In genomic region chr5:6551955-6552313, GRCh38 we compare ENCODE assay signal across 28 cellular contexts.
"Had no signal": no experiment of that assay in that cellular context is flagged by ENCODE, and none has a peak within 500 bp of the region (broad histone marks: within the 10 kb centered on the region; RNA-seq: fewer than 3 reads in every experiment).

No MANE protein-coding gene starts in this region.

- H3K4me3 ChIP-seq: body of pancreas, colonic mucosa, esophagus squamous epithelium had no signal

- H3K4me3 Mint-ChIP-seq: activated B cell treated with CpG ODN at 0.5 μM for 24 hours; activated CD4-positive, alpha-beta memory T cell treated with anti-CD3 and anti-CD28 coated beads for 36 hours; activated CD8-positive, alpha-beta memory T cell treated with anti-CD3 and anti-CD28 coated beads, Interleukin-2, amount 10 ng/mL, durations not matched to agents 7 days and 5 days; activated CD8-positive, alpha-beta T cell treated with anti-CD3 and anti-CD28 coated beads, Interleukin-2, amount 10 ng/mL, durations not matched to agents 7 days and 5 days; activated naive CD4-positive, alpha-beta T cell treated with anti-CD3 and anti-CD28 coated beads, Interleukin-2, amount 10 ng/mL, durations not matched to agents 7 days and 5 days; activated naive CD8-positive, alpha-beta T cell treated with anti-CD3 and anti-CD28 coated beads, Interleukin-2, amount 10 ng/mL, durations not matched to agents 7 days and 5 days; activated T-cell treated with anti-CD3 and anti-CD28 coated beads, Interleukin-2, amount 50 U/mL, for 24 hours; activated T-cell treated with anti-CD3 and anti-CD28 coated beads, Interleukin-2, amount 50 U/mL, for 72 hours; T-cell; T-helper 1 cell treated with Interleukin-12 subunit alpha and Interleukin-12 subunit beta and Interleukin-4 antibody, amounts not matched to agents 30 μg/mL and 1 μg/mL, for 36 hours had no signal

- H3K27me3 Mint-ChIP-seq: activated CD8-positive, alpha-beta memory T cell treated with anti-CD3 and anti-CD28 coated beads, Interleukin-2, amount 10 ng/mL, durations not matched to agents 7 days and 5 days had no signal

- H3K36me3 ChIP-seq: colonic mucosa, esophagus squamous epithelium, WERI-Rb-1 had no signal

- H3K27me3 ChIP-seq: colonic mucosa, esophagus squamous epithelium had no signal

- H3K36me3 Mint-ChIP-seq: activated CD4-positive, alpha-beta memory T cell treated with anti-CD3 and anti-CD28 coated beads for 36 hours; activated CD8-positive, alpha-beta memory T cell treated with anti-CD3 and anti-CD28 coated beads, Interleukin-2, amount 10 ng/mL, durations not matched to agents 7 days and 5 days; activated naive CD4-positive, alpha-beta T cell treated with anti-CD3 and anti-CD28 coated beads, Interleukin-2, amount 10 ng/mL, durations not matched to agents 7 days and 5 days; activated naive CD4-positive, alpha-beta T cell treated with anti-CD3 and anti-CD28 coated beads, Interleukin-2, amount 50 U/mL, for 72 hours; activated naive CD8-positive, alpha-beta T cell treated with anti-CD3 and anti-CD28 coated beads, Interleukin-2, amount 10 ng/mL, durations not matched to agents 7 days and 5 days; T-cell had no signal

- H3K9me3 ChIP-seq: body of pancreas, colonic mucosa, esophagus squamous epithelium had no signal

- H3K4me1 ChIP-seq: body of pancreas, colonic mucosa, esophagus squamous epithelium had no signal

- DNase-seq: activated B cell treated with CpG ODN at 0.5 μM for 24 hours; activated CD4-positive, alpha-beta memory T cell treated with anti-CD3 and anti-CD28 coated beads for 36 hours; activated CD4-positive, alpha-beta T cell treated with anti-CD3 and anti-CD28 coated beads for 48 hours; activated CD4-positive, alpha-beta T cell treated with anti-CD3 and anti-CD28 coated beads, Interleukin-2, amount 50 U/mL, for 1 hour; activated CD8-positive, alpha-beta memory T cell treated with anti-CD3 and anti-CD28 coated beads, Interleukin-2, amount 10 ng/mL, durations not matched to agents 7 days and 5 days; activated CD8-positive, alpha-beta memory T cell treated with anti-CD3 and anti-CD28 coated beads, Interleukin-2, amount 50 U/mL, for 4 hours; activated CD8-positive, alpha-beta T cell treated with anti-CD3 and anti-CD28 coated beads, Interleukin-2, amount 10 ng/mL, durations not matched to agents 7 days and 5 days; activated gamma-delta T cell; activated naive CD4-positive, alpha-beta T cell; activated naive CD4-positive, alpha-beta T cell treated with anti-CD3 and anti-CD28 coated beads, Interleukin-2, amount 10 ng/mL, durations not matched to agents 7 days and 5 days; activated naive CD8-positive, alpha-beta T cell treated with anti-CD3 and anti-CD28 coated beads, Interleukin-2, amount 10 ng/mL, durations not matched to agents 7 days and 5 days; activated T-cell treated with anti-CD3 and anti-CD28 coated beads, Interleukin-2, amount 50 U/mL, for 24 hours; activated T-cell treated with anti-CD3 and anti-CD28 coated beads, Interleukin-2, amount 50 U/mL, for 72 hours; body of pancreas; cerebellar nuclear complex; colonic mucosa; effector CD8-positive, alpha-beta T cell; esophagus squamous epithelium; foreskin melanocyte; glutamatergic neuron; SW 1271; T-cell; T-helper 9 cell; WERI-Rb-1 had no signal

- ATAC-seq: activated CD4-positive, CD25-positive, alpha-beta regulatory T cell treated with anti-CD3 and anti-CD28 coated beads, Interleukin-2, amount 50 U/mL, for 24 hours; activated CD8-positive, alpha-beta memory T cell treated with anti-CD3 and anti-CD28 coated beads, Interleukin-2, amount 10 ng/mL, durations not matched to agents 7 days and 5 days; activated CD8-positive, alpha-beta T cell treated with anti-CD3 and anti-CD28 coated beads, Interleukin-2, amount 10 ng/mL, durations not matched to agents 7 days and 5 days; activated naive CD4-positive, alpha-beta T cell treated with anti-CD3 and anti-CD28 coated beads, Interleukin-2, amount 50 U/mL, for 72 hours; activated T-cell treated with anti-CD3 and anti-CD28 coated beads, Interleukin-2, amount 50 U/mL, for 72 hours; body of pancreas; T-cell had no signal

- H3K27ac Mint-ChIP-seq: activated B cell treated with CpG ODN at 0.5 μM for 24 hours; activated CD4-positive, alpha-beta memory T cell treated with anti-CD3 and anti-CD28 coated beads for 36 hours; activated CD8-positive, alpha-beta memory T cell treated with anti-CD3 and anti-CD28 coated beads, Interleukin-2, amount 10 ng/mL, durations not matched to agents 7 days and 5 days; activated CD8-positive, alpha-beta T cell treated with anti-CD3 and anti-CD28 coated beads, Interleukin-2, amount 10 ng/mL, durations not matched to agents 7 days and 5 days; activated naive CD4-positive, alpha-beta T cell treated with anti-CD3 and anti-CD28 coated beads, Interleukin-2, amount 10 ng/mL, durations not matched to agents 7 days and 5 days; activated naive CD4-positive, alpha-beta T cell treated with anti-CD3 and anti-CD28 coated beads, Interleukin-2, amount 50 U/mL, for 72 hours; activated naive CD8-positive, alpha-beta T cell treated with anti-CD3 and anti-CD28 coated beads, Interleukin-2, amount 10 ng/mL, durations not matched to agents 7 days and 5 days; activated T-cell treated with anti-CD3 and anti-CD28 coated beads, Interleukin-2, amount 50 U/mL, for 24 hours; activated T-cell treated with anti-CD3 and anti-CD28 coated beads, Interleukin-2, amount 50 U/mL, for 72 hours; T-cell; T-helper 1 cell treated with Interleukin-12 subunit alpha and Interleukin-12 subunit beta and Interleukin-4 antibody, amounts not matched to agents 30 μg/mL and 1 μg/mL, for 36 hours had no signal

- H3K27ac ChIP-seq: body of pancreas, colonic mucosa, epithelial cell of prostate, esophagus squamous epithelium, WERI-Rb-1 had no signal

- H3K4me1 Mint-ChIP-seq: activated B cell treated with CpG ODN at 0.5 μM for 24 hours; activated CD8-positive, alpha-beta memory T cell treated with anti-CD3 and anti-CD28 coated beads, Interleukin-2, amount 10 ng/mL, durations not matched to agents 7 days and 5 days; activated naive CD4-positive, alpha-beta T cell treated with anti-CD3 and anti-CD28 coated beads, Interleukin-2, amount 10 ng/mL, durations not matched to agents 7 days and 5 days; activated naive CD8-positive, alpha-beta T cell treated with anti-CD3 and anti-CD28 coated beads, Interleukin-2, amount 10 ng/mL, durations not matched to agents 7 days and 5 days; T-cell had no signal

- H3K9me3 Mint-ChIP-seq: activated naive CD4-positive, alpha-beta T cell treated with anti-CD3 and anti-CD28 coated beads, Interleukin-2, amount 10 ng/mL, durations not matched to agents 7 days and 5 days; activated naive CD8-positive, alpha-beta T cell treated with anti-CD3 and anti-CD28 coated beads, Interleukin-2, amount 10 ng/mL, durations not matched to agents 7 days and 5 days; T-cell; T-helper 1 cell treated with Interleukin-12 subunit alpha and Interleukin-12 subunit beta and Interleukin-4 antibody, amounts not matched to agents 30 μg/mL and 1 μg/mL, for 36 hours had no signal
